8 cellular contexts compared by ENCODE assay signal in genomic region chr20:21125849-21126840, GRCh38. TPM values are rescaled to one million over a fixed set of nuclear protein-coding genes. Genes with fewer than 3 reads are reported as not detected.
A peak's percentile ranks its signal among the peaks of the same experiment; 100 is the strongest.
DNase-seq lines count a peak whose midpoint lies in the region; ATAC-seq and TF ChIP-seq lines count a peak whose summit lies in the region.

Gene KIZ, plus strand, starts transcription at chr20:21126082. Its CDS starts 34 bp downstream, at chr20:21126116.

- CTCF ChIA-PET in activated CD4-positive, alpha-beta T cell treated with anti-CD3 and anti-CD28 coated beads, Interleukin-2, amount 10 ng/mL, durations not matched to agents 7 days and 5 days (lab: Charles Lee) = interaction anchor here (0.6 to 1.3 kb wide), 4 partner anchors 12 to 1034 kb away, joined by 3 to 4 read pairs (median 3); no protein-coding TSS in a partner anchor

- peak within 1 kb of the TSS; percentile 49 to 77 for H3K27ac ChIP-seq in liver (ENCODE audit: low read depth in 1 of 2, low read length in 2 of 2)

- no peaks in the 10 kb centered on the region for H3K9me3 ChIP-seq in liver (ENCODE audit: control insufficient read depth in 4 of 4, low read length in 3 of 4)

- ATAC-seq in GM19328 (IDR thresholded peaks at IDR 0.05; ENCODE audit: unreplicated experiment) = peak; percentile 96
- ATAC-seq in HG03520 (IDR thresholded peaks at IDR 0.05; ENCODE audit: unreplicated experiment) = peak; percentile 98

- H3K27ac Mint-ChIP-seq in activated CD4-positive, alpha-beta T cell treated with anti-CD3 and anti-CD28 coated beads, Interleukin-2, amount 10 ng/mL, durations not matched to agents 7 days and 5 days = peak within 1 kb of the TSS; percentile 93

- peak within 1 kb of the TSS; percentile 84 to 87 (median 85) for H3K4me3 ChIP-seq in liver (ENCODE audit: low read depth in 1 of 3, low read length in 3 of 3)

- WGBS in liver = 1% methylated on average over 73 of the region's 73 CpGs

- no peaks in the 10 kb centered on the region for H3K36me3 Mint-ChIP-seq in activated CD4-positive, alpha-beta T cell treated with anti-CD3 and anti-CD28 coated beads, Interleukin-2, amount 10 ng/mL, durations not matched to agents 7 days and 5 days (ENCODE audit: low read depth)

- POLR2A ChIA-PET in activated CD4-positive, alpha-beta T cell treated with anti-CD3 and anti-CD28 coated beads, Interleukin-2, amount 10 ng/mL, durations not matched to agents 7 days and 5 days (lab: Charles Lee) = no interaction called here

- H3K9me3 Mint-ChIP-seq in activated CD4-positive, alpha-beta T cell treated with anti-CD3 and anti-CD28 coated beads, Interleukin-2, amount 10 ng/mL, durations not matched to agents 7 days and 5 days = no peaks in the 10 kb centered on the region

- no peaks in the 10 kb centered on the region for H3K27me3 ChIP-seq in liver (ENCODE audit: control insufficient read depth in 4 of 4, insufficient read depth in 4 of 4, low read length in 3 of 4)

- H3K4me3 Mint-ChIP-seq in activated CD4-positive, alpha-beta T cell treated with anti-CD3 and anti-CD28 coated beads, Interleukin-2, amount 10 ng/mL, durations not matched to agents 7 days and 5 days = peak within 1 kb of the TSS; percentile 87

- no peaks in the 10 kb centered on the region for H3K27me3 Mint-ChIP-seq in activated CD4-positive, alpha-beta T cell treated with anti-CD3 and anti-CD28 coated beads, Interleukin-2, amount 10 ng/mL, durations not matched to agents 7 days and 5 days

- peak; percentile 34 for TF ChIP-seq CTCF in liver (IDR thresholded peaks at IDR 0.05; ENCODE audit: low read depth, low read length, missing input control)

- peaks cover 0 to 11% (median 7%) of the 10 kb centered on the region in 4 donors for H3K4me1 ChIP-seq in liver (ENCODE audit: control insufficient read depth in 4 of 4, insufficient read depth in 4 of 4, low read length in 3 of 4)

- peak; percentile 64 to 96 (median 93) for DNase-seq in C1 segment of cervical spinal cord (lab: John Stamatoyannopoulos, UW)
- peak; percentile 91 for DNase-seq in NCI-H526 treated with DMSO at 0.1 percent for 48 hours (lab: John Stamatoyannopoulos, UW)
- DNase-seq in activated CD4-positive, alpha-beta T cell treated with anti-CD3 and anti-CD28 coated beads, Interleukin-2, amount 10 ng/mL, durations not matched to agents 7 days and 5 days = peak; percentile 95
- peak; percentile 91 for DNase-seq in dedifferentiated amniotic fluid mesenchymal stem cell (ENCODE audit: extremely low spot score)
- peak; percentile 97 for DNase-seq in stimulated activated CD4-positive, alpha-beta T cell treated with anti-CD3 and anti-CD28 coated beads, Interleukin-4, amount 100 ng/mL, for 24 hours

- H3K9ac ChIP-seq in liver (ENCODE audit: low read depth in 1 of 2, low read length in 2 of 2) = peak within 1 kb of the TSS; percentile 50

- no peak for TF ChIP-seq RAD21 in liver (IDR thresholded peaks at IDR 0.05)

- H3K4me1 Mint-ChIP-seq in activated CD4-positive, alpha-beta T cell treated with anti-CD3 and anti-CD28 coated beads, Interleukin-2, amount 10 ng/mL, durations not matched to agents 7 days and 5 days = peaks cover 21% of the 10 kb centered on the region

- H3K36me3 ChIP-seq in liver (ENCODE audit: control insufficient read depth in 4 of 4, insufficient read depth in 3 of 4, low read depth in 1 of 4, low read length in 3 of 4) = no peaks in the 10 kb centered on the region

TF ChIP-seq in liver, 16 proteins besides CTCF, POLR2A, EP300 and RAD21:
- peak; percentile 46 for TF ChIP-seq FOXA2 (IDR thresholded peaks at IDR 0.05)
- no peak for TF ChIP-seq HNF4A (conservative IDR thresholded peaks at IDR 0.05)
- TF ChIP-seq HNF4G (IDR thresholded peaks at IDR 0.05) = no peak
- TF ChIP-seq TAF1 (conservative IDR thresholded peaks at IDR 0.05) = no peak
- TF ChIP-seq YY1 (IDR thresholded peaks at IDR 0.05) = no peak
- TF ChIP-seq GABPA (IDR thresholded peaks at IDR 0.05 in 1 of 2, conservative IDR thresholded peaks at IDR 0.05 in 1 of 2) = peak in 1 of 2 donors; percentile 75
- peak; percentile 72 for TF ChIP-seq FOXA1 (IDR thresholded peaks at IDR 0.05)
- no peak for TF ChIP-seq EGR1 (IDR thresholded peaks at IDR 0.05; ENCODE audit: low read depth in 2 of 2)
- TF ChIP-seq SP1 (IDR thresholded peaks at IDR 0.05) = peak; percentile 55
TF ChIP-seq in liver: peak in this region for 4.

RNA-seq across cellular contexts. Expression of gene KIZ, which starts in this region (rescaled TPM):
- total RNA-seq in activated CD4-positive, alpha-beta T cell treated with anti-CD3 and anti-CD28 coated beads, Interleukin-2, amount 10 ng/mL, durations not matched to agents 7 days and 5 days = 10 to 100 TPM; 13.6 to 15.3 TPM
- 1 to 10 TPM; 4.7 to 9.5 TPM for total RNA-seq in liver
- polyA plus RNA-seq in liver = 1 to 10 TPM; 3.0 to 5.6 TPM

Comparison
In these comparisons a context has a peak if more than half of its experiments do, and no peak if none do; other contexts are left out.
1. Peak in every context shown above with its lines: DNase-seq, ATAC-seq, H3K4me3 ChIP-seq and H3K27ac ChIP-seq.